ENCODE assay signal across 1 cellular context in the genomic region with DNA sequence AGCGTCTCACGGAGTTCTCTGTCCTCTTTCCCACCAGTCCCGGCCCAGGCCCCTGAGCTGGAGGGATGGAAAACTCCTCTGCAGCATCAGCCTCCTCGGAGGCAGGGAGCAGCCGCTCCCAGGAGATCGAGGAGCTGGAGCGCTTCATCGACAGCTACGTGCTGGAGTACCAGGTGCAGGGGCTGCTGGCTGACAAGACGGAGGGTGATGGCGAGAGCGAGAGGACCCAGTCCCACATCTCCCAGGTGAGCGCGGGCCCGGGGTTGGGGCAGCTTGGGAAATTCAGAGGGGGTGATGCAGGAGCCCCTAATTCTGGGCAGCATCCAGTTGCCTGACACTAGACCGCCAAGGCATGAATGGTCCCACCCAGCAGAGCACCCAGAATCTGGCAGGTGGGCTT.
A peak's percentile ranks its signal among the peaks of the same experiment; 100 is the strongest.
TF ChIP-seq lines count a peak whose summit lies in the region.

No MANE protein-coding gene starts in this region.

TF ChIP-seq in HepG2, 621 proteins besides CTCF, POLR2A, EP300 and RAD21:
- TF ChIP-seq ZBED4 (CRISPR knock-in tag; IDR thresholded peaks at IDR 0.05; ENCODE audit: borderline replicate concordance) (no peak), AGO2 (optimal IDR thresholded peaks at IDR 0.05; ENCODE audit: low read depth, low read length) (peak; percentile 17)
